ENCODE assay signal across 8 cellular contexts in genomic region chrX:276588-277171, GRCh38. TPM values are rescaled to one million over a fixed set of nuclear protein-coding genes. Genes with fewer than 3 reads are reported as not detected.
DNase-seq lines count a peak whose midpoint lies in the region; ATAC-seq and TF ChIP-seq lines count a peak whose summit lies in the region.

No MANE protein-coding gene starts in this region.

- H3K36me3 Mint-ChIP-seq in naive thymus-derived CD4-positive, alpha-beta T cell = no peaks in the 10 kb centered on the region

- DNase-seq in GM06990 (ENCODE audit: extremely low read depth, insufficient read length) (no peak), SK-N-SH (peak; percentile 62), epithelial cell of prostate (ENCODE audit: low read depth, low spot score) (no peak), DMS53 (lab: John Stamatoyannopoulos, UW) (no peak), HEK293T (ENCODE audit: extremely low spot score) (no peak), NCI-H1048 (lab: John Stamatoyannopoulos, UW) (no peak)
- peak in 2 of 9 donors; percentile 20 to 27 for DNase-seq in naive thymus-derived CD4-positive, alpha-beta T cell

- H3K27me3 Mint-ChIP-seq in naive thymus-derived CD4-positive, alpha-beta T cell = peaks cover 0 to 7% (median 0%) of the 10 kb centered on the region in 5 donors

- CTCF ChIA-PET in SK-N-SH (lab: Yijun Ruan, JAX) = no interaction called here
- CTCF ChIA-PET in naive thymus-derived CD4-positive, alpha-beta T cell (lab: Charles Lee) = no interaction called here
- CTCF ChIA-PET in HEK293T (lab: Yijun Ruan, JAX) = no interaction called here

- no peaks in the 10 kb centered on the region for H3K79me2 ChIP-seq in SK-N-SH (ENCODE audit: insufficient read depth)

- no peak overlapping the region for H3K27ac ChIP-seq in SK-N-SH (ENCODE audit: low read depth in 2 of 2, low read length in 1 of 2)
- peak overlapping the region; percentile 66 for H3K27ac ChIP-seq in epithelial cell of prostate
- peak overlapping the region; percentile 59 for H3K27ac ChIP-seq in naive thymus-derived CD4-positive, alpha-beta T cell (ENCODE audit: low read depth, low read length)

- intact Hi-C loops in naive thymus-derived CD4-positive, alpha-beta T cell (cut with micrococcal nuclease) = no loop called here

- TF ChIP-seq EP300 in SK-N-SH (IDR thresholded peaks at IDR 0.05; ENCODE audit: borderline replicate concordance in 1 of 2, low read depth in 1 of 2, low read length in 1 of 2) = no peak

- peaks cover 10% of the 10 kb centered on the region for H3F3A ChIP-seq in SK-N-SH (replicated peaks; ENCODE audit: insufficient read depth)

- H3K27me3 ChIP-seq in GM06990 (replicated peaks; ENCODE audit: control insufficient read depth, insufficient read depth, low read length) = peaks cover 2% of the 10 kb centered on the region
- no peaks in the 10 kb centered on the region for H3K27me3 ChIP-seq in SK-N-SH (ENCODE audit: insufficient read depth)
- H3K27me3 ChIP-seq in naive thymus-derived CD4-positive, alpha-beta T cell (ENCODE audit: control insufficient read depth in 2 of 2, insufficient read depth in 2 of 2, low read length in 2 of 2) = no peaks in the 10 kb centered on the region

- H3K36me3 ChIP-seq in GM06990 (ENCODE audit: control insufficient read depth, insufficient read depth, low read length) = no peaks in the 10 kb centered on the region
- H3K36me3 ChIP-seq in SK-N-SH (replicated peaks in 1 of 2; ENCODE audit: control insufficient read depth in 1 of 2, insufficient read depth in 2 of 2, low read length in 1 of 2) = no peaks in the 10 kb centered on the region
- peaks cover 0 to 3% (median 0%) of the 10 kb centered on the region in 3 experiments for H3K36me3 ChIP-seq in naive thymus-derived CD4-positive, alpha-beta T cell (ENCODE audit: control insufficient read depth in 2 of 3, insufficient read depth in 3 of 3, low read length in 3 of 3)

- peak overlapping the region; percentile 1 for H3K4me3 ChIP-seq in GM06990 (replicated peaks; ENCODE audit: low read depth, low read length)
- H3K4me3 ChIP-seq in SK-N-SH (ENCODE audit: low read depth in 2 of 2, low read length in 1 of 2) = peak overlapping the region; percentile 53 to 70
- H3K4me3 ChIP-seq in naive thymus-derived CD4-positive, alpha-beta T cell (ENCODE audit: low read length) = peak overlapping the region; percentile 72

- TF ChIP-seq CTCF in GM06990 (IDR thresholded peaks at IDR 0.05; ENCODE audit: insufficient read depth, low read length, poor library complexity, severe bottlenecking) = no peak
- TF ChIP-seq CTCF in SK-N-SH (IDR thresholded peaks at IDR 0.05) = no peak

- H3K4me1 Mint-ChIP-seq in naive thymus-derived CD4-positive, alpha-beta T cell = peaks cover 5 to 29% (median 19%) of the 10 kb centered on the region in 7 donors

- peak overlapping the region; percentile 54 for H3K9ac ChIP-seq in SK-N-SH

- H3K4me2 ChIP-seq in SK-N-SH = peak overlapping the region; percentile 84

- no peaks in the 10 kb centered on the region for H3K9me3 Mint-ChIP-seq in naive thymus-derived CD4-positive, alpha-beta T cell

- H3K9me2 ChIP-seq in SK-N-SH = no peaks in the 10 kb centered on the region

- H3K27ac Mint-ChIP-seq in naive thymus-derived CD4-positive, alpha-beta T cell = peak overlapping the region in 2 of 9 donors; percentile 60 to 63

- peaks cover 1 to 9% of the 10 kb centered on the region in 2 experiments; a peak in 1 of 4 replicates for H3K4me1 ChIP-seq in SK-N-SH (ENCODE audit: control insufficient read depth in 1 of 2, insufficient read depth in 2 of 2, low read depth in 1 of 2, low read length in 1 of 2)
- peaks cover 0 to 8% of the 10 kb centered on the region in 2 donors for H3K4me1 ChIP-seq in naive thymus-derived CD4-positive, alpha-beta T cell (ENCODE audit: control insufficient read depth in 2 of 2, insufficient read depth in 2 of 2, low read length in 2 of 2)

- no peaks in the 10 kb centered on the region for H3K9me3 ChIP-seq in SK-N-SH
- no peaks in the 10 kb centered on the region for H3K9me3 ChIP-seq in naive thymus-derived CD4-positive, alpha-beta T cell (ENCODE audit: control insufficient read depth in 2 of 3, low read length in 3 of 3)

- TF ChIP-seq RAD21 in SK-N-SH (IDR thresholded peaks at IDR 0.05; ENCODE audit: low read length) = no peak

- WGBS in SK-N-SH (ENCODE audit: low lambda C conversion rate) = 10% methylated on average over 25 of the region's 47 CpGs

- H4K20me1 ChIP-seq in SK-N-SH (ENCODE audit: insufficient read depth) = no peaks in the 10 kb centered on the region

- peak overlapping the region; percentile 75 to 87 (median 81) for H3K4me3 Mint-ChIP-seq in naive thymus-derived CD4-positive, alpha-beta T cell

- H2AFZ ChIP-seq in SK-N-SH (ENCODE audit: low read depth) = peak overlapping the region; percentile 73; the same call in 1 of the 2 replicates

- POLR2A ChIA-PET in SK-N-SH (lab: Yijun Ruan, JAX) (no interaction called here), HEK293T (lab: Yijun Ruan, JAX) (no interaction called here)
- POLR2A ChIA-PET in naive thymus-derived CD4-positive, alpha-beta T cell (lab: Charles Lee) = no interaction called here

- peak; percentile 36 for ATAC-seq in HG02678 (IDR thresholded peaks at IDR 0.05; ENCODE audit: unreplicated experiment)
- ATAC-seq in naive thymus-derived CD4-positive, alpha-beta T cell = peak; percentile 51

TF ChIP-seq in SK-N-SH, 30 proteins besides CTCF, POLR2A, EP300 and RAD21:
- TF ChIP-seq MAX (IDR thresholded peaks at IDR 0.05; ENCODE audit: low read depth) (0 out of 2 replicates have a peak, but pooled peaks have one; percentile 42), RFX5 (IDR thresholded peaks at IDR 0.05; ENCODE audit: low read length) (no peak), TCF12 (IDR thresholded peaks at IDR 0.05) (no peak), FOXM1 (IDR thresholded peaks at IDR 0.05; ENCODE audit: low read depth) (no peak), TAF1 (IDR thresholded peaks at IDR 0.05; ENCODE audit: borderline replicate concordance, low read depth, low read length) (no peak), USF1 (IDR thresholded peaks at IDR 0.05; ENCODE audit: borderline replicate concordance, low read depth) (no peak), YY1 (IDR thresholded peaks at IDR 0.05; ENCODE audit: low read depth) (no peak), MXI1 (IDR thresholded peaks at IDR 0.05; ENCODE audit: low read depth, low read length) (no peak)

TF ChIP-seq in HEK293T, 16 proteins besides CTCF, POLR2A, EP300 and RAD21:
- TF ChIP-seq ELF4 (IDR thresholded peaks at IDR 0.05) = no peak

RNA-seq across cellular contexts. Expression of gene PLCXD1, which starts 4.5 kb away (rescaled TPM):
- 14.8 and 15.1 TPM in 2 replicates for polyA plus RNA-seq in SK-N-SH (2012; rRNA removed)
- 5.5 and 10.5 TPM in 2 replicates for polyA plus RNA-seq in SK-N-SH (2012; cell fraction: cytosol; rRNA removed)
- polyA plus RNA-seq in SK-N-SH (2012; cell fraction: nucleus; rRNA removed) = 56.7 and 65.6 TPM in 2 replicates
- 10 to 100 TPM; 18.2 to 51.1 (median 40.6) TPM for total RNA-seq in naive thymus-derived CD4-positive, alpha-beta T cell
- polyA plus RNA-seq in naive thymus-derived CD4-positive, alpha-beta T cell = 1 to 10 TPM; 3.2 to 8.4 TPM

RNA-seq across cellular contexts. Expression of gene GTPBP6, which starts 41.9 kb away (rescaled TPM):
- 39.8 and 47.3 TPM in 2 replicates for polyA plus RNA-seq in SK-N-SH (2012; rRNA removed)
- 19.6 and 31.2 TPM in 2 replicates for polyA plus RNA-seq in SK-N-SH (2012; cell fraction: cytosol; rRNA removed)
- 39.2 and 49.4 TPM in 2 replicates for polyA plus RNA-seq in SK-N-SH (2012; cell fraction: nucleus; rRNA removed)
- 10 to 100 TPM; 52.1 to 95.2 (median 75.1) TPM for total RNA-seq in naive thymus-derived CD4-positive, alpha-beta T cell
- 10 to 100 TPM; 38.9 to 68.0 TPM for polyA plus RNA-seq in naive thymus-derived CD4-positive, alpha-beta T cell

Comparison
In these comparisons a context has a peak if more than half of its experiments do, and no peak if none do; other contexts are left out.
1. H3K4me3 ChIP-seq: peak in every context shown above with its lines; median percentile 72 in naive thymus-derived CD4-positive, alpha-beta T cell; 62 in SK-N-SH; 1 in GM06990.
2. H3K27ac ChIP-seq: peak in epithelial cell of prostate (single experiment) and naive thymus-derived CD4-positive, alpha-beta T cell (single experiment); none in SK-N-SH (0 of 2).